In the genomic region with DNA sequence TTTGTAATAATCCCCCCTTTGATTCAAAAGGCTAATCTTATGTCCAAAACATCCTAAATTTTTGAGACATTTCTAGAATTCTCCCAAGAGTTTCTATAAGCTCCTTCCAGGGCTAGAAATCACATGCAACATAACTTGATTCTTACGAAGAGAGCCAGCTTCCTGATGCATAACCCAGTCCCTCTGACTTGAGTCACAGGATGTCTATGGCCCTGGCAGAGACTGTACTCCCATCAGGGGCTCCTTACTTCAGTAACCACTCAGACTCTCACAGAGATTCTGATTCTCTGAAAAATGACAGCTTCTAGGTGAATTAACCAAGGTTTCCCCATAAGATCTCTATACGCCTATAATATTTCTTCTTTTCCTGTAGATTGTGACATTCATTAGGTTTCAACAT, we compare ENCODE assay signal across 16 cellular contexts.
DNase-seq lines count a peak whose midpoint lies in the region; ATAC-seq and TF ChIP-seq lines count a peak whose summit lies in the region.
"Had no signal": no experiment of that assay in that cellular context is flagged by ENCODE, and none has a peak within 500 bp of the region (broad histone marks: within the 10 kb centered on the region; RNA-seq: fewer than 3 reads in every experiment).

No MANE protein-coding gene starts in this region.

- DNase-seq in AG08396 (ENCODE audit: low spot score) (peak; percentile 30), HFFc6 (peak; percentile 7), amniotic stem cell (lab: John Stamatoyannopoulos, UW) (peak; percentile 4), lung (ENCODE audit: low spot score) (no peak), LoVo (ENCODE audit: low spot score) (no peak)
- no peak for DNase-seq in activated T-helper 1 cell treated with anti-CD3 and anti-CD28 coated beads, Interleukin-12 subunit alpha, Interleukin-12 subunit beta, Interleukin-2, Interleukin-4 antibody, amounts not matched to agents 30 ng/mL and 10 ng/mL and 1 ng/mL, durations not matched to agents 14 hours and 24 hours and 36 hours (ENCODE audit: low spot score)
- no peak for DNase-seq in activated naive CD4-positive, alpha-beta T cell treated with anti-CD3 and anti-CD28 coated beads for 36 hours
- DNase-seq: activated B cell treated with CpG ODN at 0.5 μM for 24 hours, KBM-7, psoas muscle, Right ventricle myocardium superior had no signal

- H3K36me3 Mint-ChIP-seq in HFFc6 (ENCODE audit: low read depth): no peaks in the 10 kb centered on the region
- no peaks in the 10 kb centered on the region for H3K36me3 Mint-ChIP-seq in activated T-helper 1 cell treated with anti-CD3 and anti-CD28 coated beads, Interleukin-12 subunit alpha, Interleukin-12 subunit beta, Interleukin-2, Interleukin-4 antibody, amounts not matched to agents 30 ng/mL and 10 ng/mL and 1 ng/mL, durations not matched to agents 14 hours and 24 hours and 36 hours (ENCODE audit: low read depth)
- H3K36me3 Mint-ChIP-seq in activated naive CD4-positive, alpha-beta T cell treated with anti-CD3 and anti-CD28 coated beads for 36 hours (ENCODE audit: low read depth): no peaks in the 10 kb centered on the region

- no peaks in the 10 kb centered on the region for H3K9me3 ChIP-seq in lung (ENCODE audit: control insufficient read depth in 2 of 2, insufficient read depth in 1 of 2, low read length in 1 of 2)
- H3K9me3 ChIP-seq: adrenal gland, psoas muscle, vagina had no signal

- H3K4me1 ChIP-seq in lung (ENCODE audit: control insufficient read depth in 2 of 2, insufficient read depth in 2 of 2, low read length in 2 of 2): no peaks in the 10 kb centered on the region
- H3K4me1 ChIP-seq: psoas muscle, vagina had no signal

- H3K9me3 Mint-ChIP-seq in HFFc6: no peaks in the 10 kb centered on the region
- H3K9me3 Mint-ChIP-seq in activated T-helper 1 cell treated with anti-CD3 and anti-CD28 coated beads, Interleukin-12 subunit alpha, Interleukin-12 subunit beta, Interleukin-2, Interleukin-4 antibody, amounts not matched to agents 30 ng/mL and 10 ng/mL and 1 ng/mL, durations not matched to agents 14 hours and 24 hours and 36 hours: no peaks in the 10 kb centered on the region
- no peaks in the 10 kb centered on the region for H3K9me3 Mint-ChIP-seq in activated naive CD4-positive, alpha-beta T cell treated with anti-CD3 and anti-CD28 coated beads for 36 hours
- H3K9me3 Mint-ChIP-seq: activated B cell treated with CpG ODN at 0.5 μM for 24 hours; activated T-helper 17 cell treated with anti-CD3 and anti-CD28 coated beads, Interleukin-2, amount 50 U/mL, for 72 hours; T-helper 1 cell treated with Interleukin-12 subunit alpha and Interleukin-12 subunit beta and Interleukin-4 antibody, amounts not matched to agents 30 μg/mL and 1 μg/mL, for 36 hours had no signal

- H3K36me3 ChIP-seq in lung (ENCODE audit: control insufficient read depth in 2 of 2, insufficient read depth in 2 of 2, low read length in 2 of 2): no peaks in the 10 kb centered on the region
- H3K36me3 ChIP-seq: adrenal gland, vagina had no signal

- H3K27me3 Mint-ChIP-seq in HFFc6 (ENCODE audit: insufficient read depth): no peaks in the 10 kb centered on the region
- peaks cover 10% of the 10 kb centered on the region for H3K27me3 Mint-ChIP-seq in activated T-helper 1 cell treated with anti-CD3 and anti-CD28 coated beads, Interleukin-12 subunit alpha, Interleukin-12 subunit beta, Interleukin-2, Interleukin-4 antibody, amounts not matched to agents 30 ng/mL and 10 ng/mL and 1 ng/mL, durations not matched to agents 14 hours and 24 hours and 36 hours (ENCODE audit: insufficient read depth)
- H3K27me3 Mint-ChIP-seq in activated naive CD4-positive, alpha-beta T cell treated with anti-CD3 and anti-CD28 coated beads for 36 hours (ENCODE audit: low read depth): peaks cover 7% of the 10 kb centered on the region
- H3K27me3 Mint-ChIP-seq: activated B cell treated with CpG ODN at 0.5 μM for 24 hours had no signal

- 56 to 72% methylated on average over 2 of the region's 2 CpGs for WGBS in lung, 2 donors

- CTCF ChIA-PET in activated naive CD4-positive, alpha-beta T cell treated with anti-CD3 and anti-CD28 coated beads for 36 hours (lab: Charles Lee): interaction anchor here (0.7 kb wide), 1 partner anchor 1578 kb away, joined by 4 read pairs; no protein-coding TSS in a partner anchor

- ATAC-seq in lung (ENCODE audit: insufficient read depth, low FRiP score): peak; percentile 56
- no peak for ATAC-seq in GM21717 (IDR thresholded peaks at IDR 0.05; ENCODE audit: unreplicated experiment)
- ATAC-seq: activated T-helper 17 cell treated with anti-CD3 and anti-CD28 coated beads, Interleukin-2, amount 50 U/mL, for 72 hours; psoas muscle had no signal

- TF ChIP-seq CTCF in HFFc6 (IDR thresholded peaks at IDR 0.05) (no peak), lung (IDR thresholded peaks at IDR 0.05; ENCODE audit: control extremely low read depth, extremely low read depth) (no peak)

- peak overlapping the region; percentile 32 for H3K27ac Mint-ChIP-seq in HFFc6
- no peak overlapping the region for H3K27ac Mint-ChIP-seq in activated T-helper 1 cell treated with anti-CD3 and anti-CD28 coated beads, Interleukin-12 subunit alpha, Interleukin-12 subunit beta, Interleukin-2, Interleukin-4 antibody, amounts not matched to agents 30 ng/mL and 10 ng/mL and 1 ng/mL, durations not matched to agents 14 hours and 24 hours and 36 hours
- H3K27ac Mint-ChIP-seq in activated naive CD4-positive, alpha-beta T cell treated with anti-CD3 and anti-CD28 coated beads for 36 hours: no peak overlapping the region
- H3K27ac Mint-ChIP-seq: activated B cell treated with CpG ODN at 0.5 μM for 24 hours; activated T-helper 17 cell treated with anti-CD3 and anti-CD28 coated beads, Interleukin-2, amount 50 U/mL, for 72 hours; T-helper 1 cell treated with Interleukin-12 subunit alpha and Interleukin-12 subunit beta and Interleukin-4 antibody, amounts not matched to agents 30 μg/mL and 1 μg/mL, for 36 hours had no signal

- no peak overlapping the region for H3K4me3 Mint-ChIP-seq in HFFc6
- no peak overlapping the region for H3K4me3 Mint-ChIP-seq in activated T-helper 1 cell treated with anti-CD3 and anti-CD28 coated beads, Interleukin-12 subunit alpha, Interleukin-12 subunit beta, Interleukin-2, Interleukin-4 antibody, amounts not matched to agents 30 ng/mL and 10 ng/mL and 1 ng/mL, durations not matched to agents 14 hours and 24 hours and 36 hours
- H3K4me3 Mint-ChIP-seq in activated naive CD4-positive, alpha-beta T cell treated with anti-CD3 and anti-CD28 coated beads for 36 hours: no peak overlapping the region
- H3K4me3 Mint-ChIP-seq: activated B cell treated with CpG ODN at 0.5 μM for 24 hours; activated T-helper 17 cell treated with anti-CD3 and anti-CD28 coated beads, Interleukin-2, amount 50 U/mL, for 72 hours; T-helper 1 cell treated with Interleukin-12 subunit alpha and Interleukin-12 subunit beta and Interleukin-4 antibody, amounts not matched to agents 30 μg/mL and 1 μg/mL, for 36 hours had no signal

- H3K27ac ChIP-seq in lung (ENCODE audit: low read depth in 1 of 2, low read length in 1 of 2): no peak overlapping the region
- H3K27ac ChIP-seq: adrenal gland, psoas muscle, vagina had no signal

- intact Hi-C loops in activated T-helper 1 cell treated with anti-CD3 and anti-CD28 coated beads, Interleukin-12 subunit alpha, Interleukin-12 subunit beta, Interleukin-2, Interleukin-4 antibody, amounts not matched to agents 30 ng/mL and 10 ng/mL and 1 ng/mL, durations not matched to agents 14 hours and 24 hours and 36 hours (cut with micrococcal nuclease): no loop called here
- intact Hi-C loops in activated naive CD4-positive, alpha-beta T cell treated with anti-CD3 and anti-CD28 coated beads for 36 hours (cut with micrococcal nuclease): no loop called here

- no peak overlapping the region for H3K4me3 ChIP-seq in lung
- H3K4me3 ChIP-seq: adrenal gland, psoas muscle, vagina had no signal

- no peaks in the 10 kb centered on the region for H3K27me3 ChIP-seq in lung (ENCODE audit: control insufficient read depth, insufficient read depth)
- H3K27me3 ChIP-seq: adrenal gland, vagina had no signal

- peaks cover 45% of the 10 kb centered on the region for H3K4me1 Mint-ChIP-seq in HFFc6 (ENCODE audit: low read depth)
- H3K4me1 Mint-ChIP-seq in activated T-helper 1 cell treated with anti-CD3 and anti-CD28 coated beads, Interleukin-12 subunit alpha, Interleukin-12 subunit beta, Interleukin-2, Interleukin-4 antibody, amounts not matched to agents 30 ng/mL and 10 ng/mL and 1 ng/mL, durations not matched to agents 14 hours and 24 hours and 36 hours (ENCODE audit: low read depth): no peaks in the 10 kb centered on the region
- H3K4me1 Mint-ChIP-seq in activated naive CD4-positive, alpha-beta T cell treated with anti-CD3 and anti-CD28 coated beads for 36 hours (ENCODE audit: low read depth): no peaks in the 10 kb centered on the region
- H3K4me1 Mint-ChIP-seq: activated B cell treated with CpG ODN at 0.5 μM for 24 hours; activated T-helper 17 cell treated with anti-CD3 and anti-CD28 coated beads, Interleukin-2, amount 50 U/mL, for 72 hours had no signal

Comparison
In these comparisons a context has a peak if more than half of its experiments do, and no peak if none do; other contexts are left out.
1. DNase-seq: peak in AG08396 (single experiment), HFFc6 (single experiment) and amniotic stem cell (single experiment); none in lung (single experiment), activated T-helper 1 cell treated with anti-CD3 and anti-CD28 coated beads, Interleukin-12 subunit alpha, Interleukin-12 subunit beta, Interleukin-2, Interleukin-4 antibody, amounts not matched to agents 30 ng/mL and 10 ng/mL and 1 ng/mL, durations not matched to agents 14 hours and 24 hours and 36 hours (single experiment), activated naive CD4-positive, alpha-beta T cell treated with anti-CD3 and anti-CD28 coated beads for 36 hours (single experiment) and LoVo (single experiment).